Comparison of ENCODE assay signal across 17 cellular contexts in genomic region chr14:88841741-88842140, GRCh38.
"Had no signal": no experiment of that assay in that cellular context is flagged by ENCODE, and none has a peak within 500 bp of the region (broad histone marks: within the 10 kb centered on the region; RNA-seq: fewer than 3 reads in every experiment).

No MANE protein-coding gene starts in this region.

- ATAC-seq: activated CD8-positive, alpha-beta T cell treated with anti-CD3 and anti-CD28 coated beads, Interleukin-2, amount 10 ng/mL, durations not matched to agents 7 days and 5 days; pancreas; stimulated activated naive CD8-positive, alpha-beta T cell treated with anti-CD3 and anti-CD28 coated beads, Interleukin-15, amount 100 ng/mL, for 72 hours; T-cell; upper lobe of right lung had no signal

- DNase-seq: activated CD4-positive, alpha-beta T cell treated with anti-CD3 and anti-CD28 coated beads for 48 hours; activated CD8-positive, alpha-beta T cell treated with anti-CD3 and anti-CD28 coated beads, Interleukin-2, amount 10 ng/mL, durations not matched to agents 7 days and 5 days; activated naive CD4-positive, alpha-beta T cell treated with anti-CD3 and anti-CD28 coated beads, Interleukin-2, amount 50 U/mL, for 16 hours; amniotic stem cell; foreskin melanocyte; heart right ventricle; kidney; midbrain; naive B cell; pancreas; stimulated activated CD4-positive, alpha-beta T cell treated with anti-CD3 and anti-CD28 coated beads, Interleukin-4, amount 100 ng/mL, for 4 hours; stimulated activated naive CD8-positive, alpha-beta T cell treated with anti-CD3 and anti-CD28 coated beads, Interleukin-15, amount 100 ng/mL, for 72 hours; T-cell; testis; upper lobe of right lung had no signal

- H3K36me3 ChIP-seq: pancreas had no signal

- H3K27me3 ChIP-seq: esophagus muscularis mucosa, heart right ventricle, pancreas, testis, upper lobe of right lung had no signal

- H3K9me3 ChIP-seq: esophagus muscularis mucosa, heart right ventricle, pancreas, testis, upper lobe of right lung had no signal

- H3K27ac ChIP-seq: esophagus muscularis mucosa, heart right ventricle, pancreas, upper lobe of right lung had no signal

- H3K9me3 Mint-ChIP-seq: activated T-helper 2 cell treated with anti-CD3 and anti-CD28 coated beads, Interferon-gamma antibody, Interleukin-2, Interleukin-4, amounts not matched to agents 10 μg/mL and 5 μg/mL and 100 μg/mL, durations not matched to agents 14 hours and 24 hours and 36 hours; stimulated activated naive CD8-positive, alpha-beta T cell treated with anti-CD3 and anti-CD28 coated beads, Interleukin-15, amount 100 ng/mL, for 72 hours; T-cell had no signal

- H3K4me1 ChIP-seq: esophagus muscularis mucosa, pancreas, upper lobe of right lung had no signal

- H3K27me3 Mint-ChIP-seq: stimulated activated naive CD8-positive, alpha-beta T cell treated with anti-CD3 and anti-CD28 coated beads, Interleukin-15, amount 100 ng/mL, for 72 hours had no signal

- H3K4me3 Mint-ChIP-seq: activated CD8-positive, alpha-beta T cell treated with anti-CD3 and anti-CD28 coated beads, Interleukin-2, amount 10 ng/mL, durations not matched to agents 7 days and 5 days; stimulated activated naive CD8-positive, alpha-beta T cell treated with anti-CD3 and anti-CD28 coated beads, Interleukin-15, amount 100 ng/mL, for 72 hours; T-cell had no signal

- H3K4me3 ChIP-seq: esophagus muscularis mucosa, heart right ventricle, pancreas, testis, upper lobe of right lung had no signal

- H3K27ac Mint-ChIP-seq: activated CD8-positive, alpha-beta T cell treated with anti-CD3 and anti-CD28 coated beads, Interleukin-2, amount 10 ng/mL, durations not matched to agents 7 days and 5 days; activated T-helper 2 cell treated with anti-CD3 and anti-CD28 coated beads, Interferon-gamma antibody, Interleukin-2, Interleukin-4, amounts not matched to agents 10 μg/mL and 5 μg/mL and 100 μg/mL, durations not matched to agents 14 hours and 24 hours and 36 hours; stimulated activated naive CD8-positive, alpha-beta T cell treated with anti-CD3 and anti-CD28 coated beads, Interleukin-15, amount 100 ng/mL, for 72 hours; T-cell had no signal

- H3K4me1 Mint-ChIP-seq: naive B cell; stimulated activated naive CD8-positive, alpha-beta T cell treated with anti-CD3 and anti-CD28 coated beads, Interleukin-15, amount 100 ng/mL, for 72 hours; T-cell had no signal
